In genomic region chrX:104098151-104098808, GRCh38 we compare ENCODE assay signal across 8 cellular contexts. TPM values are rescaled to one million over a fixed set of nuclear protein-coding genes. Genes with fewer than 3 reads are reported as not detected.
DNase-seq lines count a peak whose midpoint lies in the region; ATAC-seq and TF ChIP-seq lines count a peak whose summit lies in the region.

No MANE protein-coding gene starts in this region.

- no peaks in the 10 kb centered on the region for H3K9me3 Mint-ChIP-seq in activated T-cell treated with anti-CD3 and anti-CD28 coated beads, Interleukin-2, amount 50 U/mL, for 24 hours

- peaks cover 2% of the 10 kb centered on the region for H3K4me1 Mint-ChIP-seq in activated T-cell treated with anti-CD3 and anti-CD28 coated beads, Interleukin-2, amount 50 U/mL, for 24 hours (ENCODE audit: low read depth)

- no peak overlapping the region for H3K27ac Mint-ChIP-seq in activated T-cell treated with anti-CD3 and anti-CD28 coated beads, Interleukin-2, amount 50 U/mL, for 24 hours

- ATAC-seq in HG02678 (IDR thresholded peaks at IDR 0.05; ENCODE audit: unreplicated experiment) (peak; percentile 65), right lobe of liver (peak; percentile 85 to 93 (median 90))

- no peak overlapping the region for H3K27ac ChIP-seq in right lobe of liver

- H3K4me3 Mint-ChIP-seq in activated T-cell treated with anti-CD3 and anti-CD28 coated beads, Interleukin-2, amount 50 U/mL, for 24 hours: no peak overlapping the region

- no peaks in the 10 kb centered on the region for H3K36me3 Mint-ChIP-seq in activated T-cell treated with anti-CD3 and anti-CD28 coated beads, Interleukin-2, amount 50 U/mL, for 24 hours (ENCODE audit: low read depth)

- H3K27me3 Mint-ChIP-seq in activated T-cell treated with anti-CD3 and anti-CD28 coated beads, Interleukin-2, amount 50 U/mL, for 24 hours: peaks cover 45% of the 10 kb centered on the region

- TF ChIP-seq POLR2A in right lobe of liver (IDR thresholded peaks at IDR 0.05): no peak

- H3K4me3 ChIP-seq in right lobe of liver: no peak overlapping the region

- no peaks in the 10 kb centered on the region for H3K4me1 ChIP-seq in right lobe of liver

- 0% methylated on average over 4 of the region's 4 CpGs for WGBS in right lobe of liver (ENCODE audit: insufficient coverage, low coverage, low lambda C conversion rate, missing lambda C conversion rate)

- no peaks in the 10 kb centered on the region for H3K36me3 ChIP-seq in right lobe of liver

- TF ChIP-seq CTCF in right lobe of liver (IDR thresholded peaks at IDR 0.05): peak; percentile 58 to 74 (median 67)

- intact Hi-C loops in right lobe of liver (cut with DNase I): no loop called here

- peak; percentile 26 for DNase-seq in activated T-cell treated with anti-CD3 and anti-CD28 coated beads for 24 hours (ENCODE audit: low read depth)
- no peak for DNase-seq in activated T-cell treated with anti-CD3 and anti-CD28 coated beads, Interleukin-2, amount 50 U/mL, for 24 hours
- peak; percentile 28 to 56 for DNase-seq in NCI-H1930 (lab: John Stamatoyannopoulos, UW)
- peak in 3 of 5 experiments; percentile 16 to 60 (median 43) for DNase-seq in T-helper 2 cell
- peak; percentile 55 for DNase-seq in cerebellum (ENCODE audit: low spot score)
- DNase-seq in right lobe of liver: no peak
- peak; percentile 32 for DNase-seq in stromal cell of bone marrow (ENCODE audit: low read depth)

- H3K27me3 ChIP-seq in right lobe of liver: peaks cover 0 to 5% of the 10 kb centered on the region in 2 donors

- H3K9me3 ChIP-seq in right lobe of liver: no peaks in the 10 kb centered on the region

RNA-seq across cellular contexts. Expression of gene ZCCHC18, which starts 14.0 kb away (rescaled TPM):
- total RNA-seq in cerebellum: 18.1 TPM
- total RNA-seq in right lobe of liver: under 1 TPM in 2 of 6 experiments, not detected in 4; 0.12 to 0.27 TPM

RNA-seq across cellular contexts. Expression of gene TMSB15C, which starts 22.2 kb away (rescaled TPM):
- total RNA-seq in cerebellum (38.4 TPM), right lobe of liver (under 1 TPM in 1 of 6 experiments, not detected in 5; 0.37 TPM)

RNA-seq across cellular contexts. Expression of gene H2BW2, which starts 58.5 kb away (rescaled TPM):
- total RNA-seq in cerebellum (not detected), right lobe of liver (not detected)

RNA-seq across cellular contexts. Expression of gene SLC25A53, which starts 58.5 kb away (rescaled TPM):
- 18.0 TPM for total RNA-seq in cerebellum
- total RNA-seq in right lobe of liver: 1 to 10 TPM; 2.2 to 4.1 (median 3.2) TPM

Comparison
In these comparisons a context has a peak if more than half of its experiments do, and no peak if none do; other contexts are left out.
1. DNase-seq: peak in activated T-cell treated with anti-CD3 and anti-CD28 coated beads for 24 hours (single experiment), NCI-H1930 (2 of 2), T-helper 2 cell (3 of 5), cerebellum (single experiment) and stromal cell of bone marrow (single experiment); none in activated T-cell treated with anti-CD3 and anti-CD28 coated beads, Interleukin-2, amount 50 U/mL, for 24 hours (single experiment) and right lobe of liver (0 of 3).
2. RNA of gene ZCCHC18, which starts 14.0 kb away (total RNA-seq): 18.1 TPM in cerebellum (single experiment); 0.12 to 0.27 TPM in right lobe of liver; every median in the first group is over 10 times any median in the second.
3. RNA of gene TMSB15C, which starts 22.2 kb away (total RNA-seq): 38.4 TPM in cerebellum (single experiment); 0.37 TPM in right lobe of liver; every median in the first group is over 10 times any median in the second.